In genomic region chr3:74267583-74268184, GRCh38 we compare ENCODE assay signal across 8 cellular contexts.
DNase-seq lines count a peak whose midpoint lies in the region; ATAC-seq and TF ChIP-seq lines count a peak whose summit lies in the region.

No MANE protein-coding gene starts in this region.

- peak; percentile 57 for ATAC-seq in GM19043 (IDR thresholded peaks at IDR 0.05; ENCODE audit: low read depth, unreplicated experiment)
- ATAC-seq in GM21447 (IDR thresholded peaks at IDR 0.05; ENCODE audit: unreplicated experiment): no peak

- H3K9me3 Mint-ChIP-seq in brain: no peaks in the 10 kb centered on the region

- H3K4me1 Mint-ChIP-seq in brain: peaks cover 9% of the 10 kb centered on the region

- H3K36me3 ChIP-seq in kidney epithelial cell (ENCODE audit: control insufficient read depth, insufficient read depth, low read length): no peaks in the 10 kb centered on the region

- H3K4me3 Mint-ChIP-seq in brain: no peak overlapping the region

- peak; percentile 69 for TF ChIP-seq CTCF in NB4 (IDR thresholded peaks at IDR 0.05; ENCODE audit: low read depth, low read length)
- TF ChIP-seq CTCF in brain (conservative IDR thresholded peaks at IDR 0.05): peak; percentile 72 to 83
- peak; percentile 87 for TF ChIP-seq CTCF in kidney epithelial cell (IDR thresholded peaks at IDR 0.05; ENCODE audit: insufficient read depth, low read length, poor library complexity, severe bottlenecking)

- H3K36me3 Mint-ChIP-seq in brain: no peaks in the 10 kb centered on the region

- no peaks in the 10 kb centered on the region for H3K27me3 ChIP-seq in kidney epithelial cell (ENCODE audit: control insufficient read depth, insufficient read depth, low read length)

- no peak for TF ChIP-seq POLR2A in NB4 (IDR thresholded peaks at IDR 0.05; ENCODE audit: extremely low read depth, insufficient read length)

- DNase-seq in CD1c-positive myeloid dendritic cell (ENCODE audit: extremely low spot score): peak; percentile 39
- peak; percentile 61 for DNase-seq in NB4 (ENCODE audit: low read depth)
- DNase-seq in kidney epithelial cell (ENCODE audit: low read depth): peak; percentile 5
- DNase-seq in NCI-H774 (lab: John Stamatoyannopoulos, UW): no peak
- no peak for DNase-seq in AG08395 (ENCODE audit: low spot score)

- H3K4me3 ChIP-seq in NB4 (ENCODE audit: low read depth, low read length) (no peak overlapping the region), kidney epithelial cell (ENCODE audit: low read depth, low read length) (no peak overlapping the region)

- H3K27ac Mint-ChIP-seq in brain: peak overlapping the region in 1 of 5 experiments; percentile 16

- H3K27me3 Mint-ChIP-seq in brain: peaks cover 4% of the 10 kb centered on the region

Comparison
In these comparisons a context has a peak if more than half of its experiments do, and no peak if none do; other contexts are left out.
1. DNase-seq: peak in CD1c-positive myeloid dendritic cell (single experiment), NB4 (single experiment) and kidney epithelial cell (single experiment); none in NCI-H774 (single experiment) and AG08395 (single experiment).
2. Peak in every context shown above with its lines, with median percentiles within 50 percentile points of each other: CTCF ChIP-seq.